In genomic region chr7:47992446-47992845, GRCh38 we compare ENCODE assay signal across 1 cellular context.
TF ChIP-seq lines count a peak whose summit lies in the region.

No MANE protein-coding gene starts in this region.

TF ChIP-seq in HCT116, 20 proteins besides CTCF, POLR2A, EP300 and RAD21:
- no peak for TF ChIP-seq CEBPB (IDR thresholded peaks at IDR 0.05; ENCODE audit: low read depth)
- TF ChIP-seq TCF7L2 (IDR thresholded peaks at IDR 0.05; ENCODE audit: borderline replicate concordance, extremely low read depth, insufficient read depth, insufficient read length) = no peak
- TF ChIP-seq EZH2 (IDR thresholded peaks at IDR 0.05) = no peak
- TF ChIP-seq ZNF274 (IDR thresholded peaks at IDR 0.05; ENCODE audit: low read depth, low read length) = no peak
- TF ChIP-seq FOSL1 (IDR thresholded peaks at IDR 0.05; ENCODE audit: low read depth) = no peak
- no peak for TF ChIP-seq EGR1 (IDR thresholded peaks at IDR 0.05; ENCODE audit: low read depth)
- no peak for TF ChIP-seq SP1 (IDR thresholded peaks at IDR 0.05; ENCODE audit: low read depth)
- no peak for TF ChIP-seq ZBTB33 (IDR thresholded peaks at IDR 0.05; ENCODE audit: extremely low read depth, insufficient replicate concordance, low read length)
- TF ChIP-seq ELF1 (IDR thresholded peaks at IDR 0.05; ENCODE audit: borderline replicate concordance, low read depth) = no peak
- TF ChIP-seq CBX3 (IDR thresholded peaks at IDR 0.05; ENCODE audit: low read depth) = no peak
- no peak for TF ChIP-seq MAX (IDR thresholded peaks at IDR 0.05)
- no peak for TF ChIP-seq REST (IDR thresholded peaks at IDR 0.05; ENCODE audit: low read depth)
